Comparison of ENCODE assay signal across 18 cellular contexts in the genomic region with DNA sequence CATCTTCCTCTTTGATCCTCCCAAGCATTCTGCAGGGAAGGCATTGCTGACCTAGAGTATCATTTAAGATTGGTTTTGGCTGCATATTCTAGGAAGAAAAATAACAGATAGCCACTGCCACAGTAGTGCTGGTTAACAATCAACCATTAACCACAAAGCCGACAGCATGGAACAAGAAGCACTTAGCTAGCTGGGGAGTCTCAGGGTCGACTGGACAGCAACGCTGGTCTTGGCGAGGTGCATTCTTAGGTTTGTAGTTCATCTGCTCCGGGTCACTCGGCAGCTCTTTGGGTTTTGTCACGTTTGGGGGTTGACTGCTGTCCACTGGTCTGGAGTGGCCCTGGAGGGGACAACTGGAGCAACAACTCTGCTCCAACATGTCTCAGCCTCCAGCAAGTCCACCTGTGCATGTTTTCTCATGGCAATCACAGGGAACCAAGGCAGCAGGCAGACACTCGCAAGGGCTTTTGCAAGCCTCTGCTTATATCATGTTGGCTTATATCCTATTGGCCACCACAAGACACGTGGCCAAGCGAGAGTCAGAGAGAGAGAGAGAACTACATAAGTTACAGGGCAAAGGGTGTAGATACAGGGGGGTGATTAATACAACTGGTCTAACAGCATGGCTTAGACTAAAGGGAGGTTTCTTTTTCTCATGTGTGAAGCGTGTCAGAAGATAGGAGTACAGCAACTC.
DNase-seq lines count a peak whose midpoint lies in the region; ATAC-seq, FAIRE-seq and TF ChIP-seq lines count a peak whose summit lies in the region.
"Had no signal": no experiment of that assay in that cellular context is flagged by ENCODE, and none has a peak within 500 bp of the region (broad histone marks: within the 10 kb centered on the region; RNA-seq: fewer than 3 reads in every experiment).

No MANE protein-coding gene starts in this region.

- CTCF ChIA-PET in HepG2 (lab: Yijun Ruan, JAX; ENCODE audit: low intra/inter-chr PET ratio, low total read pairs), result no interaction called here

- H3K79me2 ChIP-seq in HepG2 (ENCODE audit: insufficient read depth, low read length), result no peaks in the 10 kb centered on the region

- no peak overlapping the region for H3K27ac ChIP-seq in HepG2 (ENCODE audit: extremely low read length, insufficient read depth, low read length)
- H3K27ac ChIP-seq in small intestine (ENCODE audit: low read depth in 1 of 2, low read length in 1 of 2), result peak overlapping the region in 1 of 2 donors; percentile 51

- FAIRE-seq in RCC 7860 (lab: Jason Lieb, UNC) (peak; percentile 96), HepG2 (lab: Jason Lieb, UNC) (no peak), small intestine (lab: Jason Lieb, UNC) (no peak)
- FAIRE-seq: GM12878 had no signal

- H3K4me1 ChIP-seq in HepG2 (ENCODE audit: insufficient read depth, low read length) (0 out of 2 replicates have a peak, but pooled peaks cover 7% of the 10 kb centered on the region), small intestine (ENCODE audit: control insufficient read depth in 2 of 2, insufficient read depth in 1 of 2, low read depth in 1 of 2, low read length in 1 of 2) (peaks cover 0 to 2% of the 10 kb centered on the region in 2 donors)

- H3K36me3 ChIP-seq in HepG2 (replicated peaks in 1 of 2; ENCODE audit: control insufficient read depth in 1 of 2, insufficient read depth in 2 of 2, low read length in 2 of 2) (no peaks in the 10 kb centered on the region), small intestine (ENCODE audit: control insufficient read depth in 2 of 2, insufficient read depth in 2 of 2, low read length in 2 of 2) (no peaks in the 10 kb centered on the region)

- no peak overlapping the region for H3K4me3 Mint-ChIP-seq in glutamatergic neuron (ENCODE audit: unreplicated experiment)
- H3K4me3 Mint-ChIP-seq in stimulated activated naive B cell treated with anti-CD40 and anti-IgM and Interleukin-4, amounts not matched to agents 10 μg/mL and 1 μg/mL and 100 μg/mL, for 72 hours, result no peak overlapping the region
- H3K4me3 Mint-ChIP-seq: CD4-positive, CD25-positive, alpha-beta regulatory T cell; H9 had no signal

- H3K27ac Mint-ChIP-seq in glutamatergic neuron (ENCODE audit: unreplicated experiment), result no peak overlapping the region
- H3K27ac Mint-ChIP-seq in stimulated activated naive B cell treated with anti-CD40 and anti-IgM and Interleukin-4, amounts not matched to agents 10 μg/mL and 1 μg/mL and 100 μg/mL, for 72 hours, result no peak overlapping the region
- H3K27ac Mint-ChIP-seq: CD4-positive, CD25-positive, alpha-beta regulatory T cell had no signal

- H2AFZ ChIP-seq in HepG2 (ENCODE audit: low read length), result no peak overlapping the region

- TF ChIP-seq RAD21 in HepG2 (CRISPR knock-in tag; IDR thresholded peaks at IDR 0.05), result no peak

- H4K20me1 ChIP-seq in HepG2 (ENCODE audit: insufficient read depth, low read length), result no peaks in the 10 kb centered on the region

- BruUV-seq in HepG2 (replicated peaks; lab: Mats Ljungman, UMichigan), result no TSS peak

- H3K4me3 ChIP-seq in HepG2 (replicated peaks in 1 of 3; ENCODE audit: insufficient read depth in 1 of 3, low read depth in 2 of 3, low read length in 3 of 3) (no peak overlapping the region), small intestine (ENCODE audit: low read depth in 1 of 2, low read length in 2 of 2) (no peak overlapping the region)
- H3K4me3 ChIP-seq: GM12878 had no signal

- ATAC-seq in esophagus mucosa (peak; percentile 94), HepG2 (no peak; the same call in 2 of the 3 replicates)
- no peak for ATAC-seq in stimulated activated naive B cell treated with anti-CD40 and anti-IgM and Interleukin-4, amounts not matched to agents 10 μg/mL and 1 μg/mL and 100 μg/mL, for 72 hours (replicated peaks)
- ATAC-seq: GM12878 had no signal

- TF ChIP-seq CTCF in HepG2 (CRISPR knock-in tag; IDR thresholded peaks at IDR 0.05), result no peak
- no peak for TF ChIP-seq CTCF in glutamatergic neuron (IDR thresholded peaks at IDR 0.05; ENCODE audit: partially characterized antibody, unreplicated experiment)

- no peak for TF ChIP-seq POLR2A in HepG2 (IDR thresholded peaks at IDR 0.05; ENCODE audit: insufficient read depth in 1 of 2, low read depth in 2 of 2, low read length in 2 of 2)

- DNase-seq in RCC 7860 (ENCODE audit: low spot score), result peak; percentile 85
- DNase-seq in HepG2 (ENCODE audit: low spot score), result no peak
- DNase-seq in small intestine, result peak; percentile 96
- no peak for DNase-seq in NCI-H1694 treated with DMSO at 0.1 percent for 48 hours (lab: John Stamatoyannopoulos, UW)
- no peak for DNase-seq in glutamatergic neuron
- DNase-seq in stimulated activated naive B cell treated with anti-CD40 and anti-IgM and Interleukin-4, amounts not matched to agents 10 μg/mL and 1 μg/mL and 100 μg/mL, for 72 hours, result no peak
- DNase-seq: Calu3; CD4-positive, CD25-positive, alpha-beta regulatory T cell; H9; IMR-90; MV-4-11; NCI-H1436 treated with DMSO at 0.1 percent for 48 hours; NCI-H2107; NCI-H446; NCI-H774; Right ventricle myocardium superior had no signal

- H3K27me3 ChIP-seq in HepG2 (ENCODE audit: control insufficient read depth in 1 of 2, insufficient read depth in 2 of 2, low read length in 2 of 2), result peaks cover 10 to 53% of the 10 kb centered on the region in 2 experiments; a peak in 4 of 5 replicates
- no peaks in the 10 kb centered on the region for H3K27me3 ChIP-seq in small intestine (ENCODE audit: control insufficient read depth in 2 of 2, insufficient read depth in 2 of 2, low read length in 2 of 2)

- no peaks in the 10 kb centered on the region for H3K9me3 ChIP-seq in HepG2 (ENCODE audit: low read length)
- no peaks in the 10 kb centered on the region for H3K9me3 ChIP-seq in small intestine (ENCODE audit: control insufficient read depth, low read depth)

- intact Hi-C loops in HepG2 (cut with micrococcal nuclease; ENCODE audit: unreplicated experiment), result no loop called here

- under 1% methylated on average over 5 of the region's 11 CpGs for WGBS in HepG2 (ENCODE audit: low lambda C conversion rate)
- 37 to 73% (median 56%) methylated on average over 11 of the region's 11 CpGs for WGBS in small intestine, 3 donors

- no peaks in the 10 kb centered on the region for H3K9me3 Mint-ChIP-seq in glutamatergic neuron (ENCODE audit: unreplicated experiment)
- peaks cover under 1% of the 10 kb centered on the region in 2 donors for H3K9me3 Mint-ChIP-seq in stimulated activated naive B cell treated with anti-CD40 and anti-IgM and Interleukin-4, amounts not matched to agents 10 μg/mL and 1 μg/mL and 100 μg/mL, for 72 hours
- H3K9me3 Mint-ChIP-seq: CD4-positive, CD25-positive, alpha-beta regulatory T cell had no signal

- H3K36me3 Mint-ChIP-seq in glutamatergic neuron (ENCODE audit: unreplicated experiment), result peaks cover 7% of the 10 kb centered on the region
- H3K36me3 Mint-ChIP-seq in stimulated activated naive B cell treated with anti-CD40 and anti-IgM and Interleukin-4, amounts not matched to agents 10 μg/mL and 1 μg/mL and 100 μg/mL, for 72 hours, result no peaks in the 10 kb centered on the region
- H3K36me3 Mint-ChIP-seq: CD4-positive, CD25-positive, alpha-beta regulatory T cell had no signal

- H3K27me3 Mint-ChIP-seq in glutamatergic neuron (ENCODE audit: unreplicated experiment), result peaks cover 15% of the 10 kb centered on the region
- peaks cover 10 to 15% of the 10 kb centered on the region in 2 donors for H3K27me3 Mint-ChIP-seq in stimulated activated naive B cell treated with anti-CD40 and anti-IgM and Interleukin-4, amounts not matched to agents 10 μg/mL and 1 μg/mL and 100 μg/mL, for 72 hours
- H3K27me3 Mint-ChIP-seq: CD4-positive, CD25-positive, alpha-beta regulatory T cell had no signal

- POLR2A ChIA-PET in HepG2 (lab: Yijun Ruan, JAX), result no interaction called here

- in situ Hi-C loops in HepG2 (cut with HindIII; ENCODE audit: extremely low pct_ligation_motif_present, low pct_unique_long_range_greater_than_20kb), result no loop called here

- H3K4me1 Mint-ChIP-seq in glutamatergic neuron (ENCODE audit: low read depth, unreplicated experiment), result peaks cover 11% of the 10 kb centered on the region
- H3K4me1 Mint-ChIP-seq in stimulated activated naive B cell treated with anti-CD40 and anti-IgM and Interleukin-4, amounts not matched to agents 10 μg/mL and 1 μg/mL and 100 μg/mL, for 72 hours, result no peaks in the 10 kb centered on the region
- H3K4me1 Mint-ChIP-seq: CD4-positive, CD25-positive, alpha-beta regulatory T cell had no signal

- H3K4me2 ChIP-seq in HepG2 (ENCODE audit: low read depth, low read length), result 0 out of 2 replicates have a peak overlapping the region, but pooled peaks have one; percentile 1

- H3K9ac ChIP-seq in HepG2 (ENCODE audit: insufficient read depth, low read depth, low read length), result no peak overlapping the region

- no peak for TF ChIP-seq EP300 in HepG2 (IDR thresholded peaks at IDR 0.05; ENCODE audit: low read depth in 2 of 2, low read length in 2 of 2)
- no peak for TF ChIP-seq EP300 in HepG2 (CRISPR knock-in tag; IDR thresholded peaks at IDR 0.05; ENCODE audit: borderline replicate concordance)

TF ChIP-seq in HepG2, 621 proteins besides CTCF, POLR2A, EP300 and RAD21 (continues in another document):
- TF ChIP-seq, protein P1, sequence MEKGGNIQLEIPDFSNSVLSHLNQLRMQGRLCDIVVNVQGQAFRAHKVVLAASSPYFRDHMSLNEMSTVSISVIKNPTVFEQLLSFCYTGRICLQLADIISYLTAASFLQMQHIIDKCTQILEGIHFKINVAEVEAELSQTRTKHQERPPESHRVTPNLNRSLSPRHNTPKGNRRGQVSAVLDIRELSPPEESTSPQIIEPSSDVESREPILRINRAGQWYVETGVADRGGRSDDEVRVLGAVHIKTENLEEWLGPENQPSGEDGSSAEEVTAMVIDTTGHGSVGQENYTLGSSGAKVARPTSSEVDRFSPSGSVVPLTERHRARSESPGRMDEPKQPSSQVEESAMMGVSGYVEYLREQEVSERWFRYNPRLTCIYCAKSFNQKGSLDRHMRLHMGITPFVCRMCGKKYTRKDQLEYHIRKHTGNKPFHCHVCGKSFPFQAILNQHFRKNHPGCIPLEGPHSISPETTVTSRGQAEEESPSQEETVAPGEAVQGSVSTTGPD (CRISPR knock-in tag; IDR thresholded peaks at IDR 0.05), result no peak
- TF ChIP-seq ZNF660 (CRISPR knock-in tag; IDR thresholded peaks at IDR 0.05; ENCODE audit: borderline replicate concordance, low read depth) (no peak), ZNF776 (CRISPR knock-in tag; IDR thresholded peaks at IDR 0.05) (no peak), NFYC (CRISPR knock-in tag; IDR thresholded peaks at IDR 0.05) (0 out of 2 replicates have a peak, but pooled peaks have one; percentile 21), ZNF629 (CRISPR knock-in tag; conservative IDR thresholded peaks at IDR 0.05) (no peak), JARID2 (CRISPR knock-in tag; IDR thresholded peaks at IDR 0.05; ENCODE audit: insufficient replicate concordance) (no peak), FOXC1 (CRISPR knock-in tag; IDR thresholded peaks at IDR 0.05; ENCODE audit: borderline replicate concordance) (no peak)

Comparison
In these comparisons a context has a peak if more than half of its experiments do, and no peak if none do; other contexts are left out.
1. DNase-seq: peak in RCC 7860 (single experiment) and small intestine (single experiment); none in HepG2 (single experiment), NCI-H1694 treated with DMSO at 0.1 percent for 48 hours (single experiment), glutamatergic neuron (single experiment) and stimulated activated naive B cell treated with anti-CD40 and anti-IgM and Interleukin-4, amounts not matched to agents 10 μg/mL and 1 μg/mL and 100 μg/mL, for 72 hours (single experiment).